8 cellular contexts compared by ENCODE assay signal in the genomic region with DNA sequence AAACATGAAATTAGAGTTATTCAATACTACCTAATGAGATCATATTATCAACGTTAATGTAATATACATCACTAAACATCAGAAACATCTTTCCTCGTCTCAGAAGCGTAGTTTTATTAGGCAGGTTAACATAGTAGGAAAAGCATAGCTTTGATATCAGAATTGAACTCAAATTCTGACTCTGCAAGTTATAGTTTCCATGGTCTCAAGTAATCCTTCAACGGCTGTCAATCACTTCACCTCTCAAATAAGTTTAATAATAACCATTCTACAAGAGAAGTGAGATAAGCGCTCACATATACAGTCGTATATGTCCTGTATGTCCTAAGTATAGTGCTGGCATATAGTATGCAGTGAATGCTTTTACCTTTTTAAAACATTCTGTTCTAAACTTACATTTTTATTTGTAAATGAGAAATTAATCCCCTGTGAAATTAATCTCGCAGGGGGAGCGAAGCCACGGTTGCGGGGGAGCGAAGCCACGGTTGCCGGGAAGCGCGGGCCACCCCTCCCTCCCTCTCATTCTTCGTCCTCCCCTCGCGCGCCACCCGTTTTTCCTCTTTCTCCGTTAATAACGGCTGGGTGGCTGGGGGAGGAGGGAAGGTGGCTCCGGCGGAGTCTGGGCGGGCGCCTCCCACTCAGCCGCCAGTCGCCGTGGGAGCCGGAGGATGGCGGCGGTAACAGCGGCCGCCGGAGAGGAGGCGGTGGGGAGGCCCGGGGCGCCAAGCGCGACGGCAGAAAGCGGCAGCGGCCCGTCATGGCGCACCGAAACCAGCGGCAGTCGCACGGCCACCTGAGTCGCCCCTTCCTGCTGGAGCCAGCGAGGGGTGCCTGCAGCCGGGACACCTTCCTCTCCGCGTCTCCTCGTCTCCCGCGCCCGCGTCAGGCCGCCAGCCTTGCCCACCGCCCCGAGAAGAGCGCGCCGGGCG.
A peak's percentile ranks its signal among the peaks of the same experiment; 100 is the strongest.
DNase-seq lines count a peak whose midpoint lies in the region; TF ChIP-seq lines count a peak whose summit lies in the region.
"Not testable (repeated sequence)": the region's sequence is repeated elsewhere in the genome, so short reads cannot be mapped to it uniquely, and the experiment has no call there.

No MANE protein-coding gene starts in this region.

- H3K27ac Mint-ChIP-seq in activated naive CD8-positive, alpha-beta T cell = not testable (repeated sequence)
- H3K27ac Mint-ChIP-seq in nephron = peak overlapping the region; percentile 87 to 97 (median 92)

- H3K4me1 ChIP-seq in HEK293 (ENCODE audit: control insufficient read depth, insufficient read depth, low read length) = not testable (repeated sequence)

- H3K27ac ChIP-seq in HEK293 (ENCODE audit: extremely low read depth, low read depth, low read length) (peak overlapping the region; percentile 98), temporal lobe (ENCODE audit: low read depth, low read length) (peak overlapping the region; percentile 27)

- not testable (repeated sequence) for H3K36me3 ChIP-seq in HEK293 (ENCODE audit: control insufficient read depth in 2 of 2, insufficient read depth in 1 of 2, low read length in 2 of 2)

- peak overlapping the region; percentile 85 for H3K4me3 Mint-ChIP-seq in activated naive CD8-positive, alpha-beta T cell
- peak overlapping the region; percentile 90 to 97 (median 97) for H3K4me3 Mint-ChIP-seq in nephron

- CTCF ChIA-PET in GM10248 (lab: Yijun Ruan, JAX) = not testable (repeated sequence)
- CTCF ChIA-PET in HEK293 (lab: Yijun Ruan, JAX) = interaction anchor here (0.7 kb wide), 1 partner anchor 383 kb away, joined by 6 read pairs; no protein-coding TSS in a partner anchor

- not testable (repeated sequence) for TF ChIP-seq CTCF in GM10248 (IDR thresholded peaks at IDR 0.05; ENCODE audit: control extremely low read depth, extremely low read depth, low read depth, missing control alignments); HEK293 (tag by site-specific recombination; IDR thresholded peaks at IDR 0.05); nephron (IDR thresholded peaks at IDR 0.05; ENCODE audit: unreplicated experiment in 3 of 3)

- not testable (repeated sequence) for H3K9me3 Mint-ChIP-seq in activated naive CD8-positive, alpha-beta T cell (ENCODE audit: low read depth); nephron

- not testable (repeated sequence) for H3K36me3 Mint-ChIP-seq in activated naive CD8-positive, alpha-beta T cell; nephron (ENCODE audit: low read depth)

- H3K4me3 ChIP-seq in HEK293 (ENCODE audit: low read depth, low read length) = peak overlapping the region; percentile 85

- H3K4me1 Mint-ChIP-seq in activated naive CD8-positive, alpha-beta T cell (ENCODE audit: low read depth); nephron: not testable (repeated sequence)

- POLR2A ChIA-PET in GM10248 (lab: Yijun Ruan, JAX); HEK293 (lab: Yijun Ruan, JAX): not testable (repeated sequence)

- peak; percentile 48 for DNase-seq in GM10248 (ENCODE audit: extremely low spot score)
- peak; percentile 53 for DNase-seq in LHCN-M2 (ENCODE audit: low read depth)
- DNase-seq in SK-N-DZ (ENCODE audit: low spot score) = peak; percentile 56
- DNase-seq in globus pallidus (ENCODE audit: low spot score) = peak; percentile 24

- not testable (repeated sequence) for H3K27me3 Mint-ChIP-seq in activated naive CD8-positive, alpha-beta T cell; nephron (ENCODE audit: low read depth)

- not testable (repeated sequence) for H3K9me3 ChIP-seq in HEK293 (ENCODE audit: control insufficient read depth, insufficient read depth, low read depth, low read length)

TF ChIP-seq in HEK293, 187 proteins besides CTCF, POLR2A, EP300 and RAD21 (continues in another document):
- 0 out of 2 replicates have a peak, but pooled peaks have one; percentile 4 for TF ChIP-seq ZBTB11 (tag by site-specific recombination; conservative IDR thresholded peaks at IDR 0.05; ENCODE audit: low read depth)
- TF ChIP-seq EGR2 (tag by site-specific recombination; IDR thresholded peaks at IDR 0.05; ENCODE audit: low read depth) = 0 out of 2 replicates have a peak, but pooled peaks have one; percentile 20
- TF ChIP-seq SP3 (tag by site-specific recombination; IDR thresholded peaks at IDR 0.05) = 0 out of 2 replicates have a peak, but pooled peaks have one; percentile 19
- peak; percentile 66 for TF ChIP-seq ZBTB26 (tag by site-specific recombination; optimal IDR thresholded peaks at IDR 0.05)
- peak; percentile 70 for TF ChIP-seq ZNF341 (tag by site-specific recombination; IDR thresholded peaks at IDR 0.05; ENCODE audit: low read depth)
- TF ChIP-seq, protein P1, sequence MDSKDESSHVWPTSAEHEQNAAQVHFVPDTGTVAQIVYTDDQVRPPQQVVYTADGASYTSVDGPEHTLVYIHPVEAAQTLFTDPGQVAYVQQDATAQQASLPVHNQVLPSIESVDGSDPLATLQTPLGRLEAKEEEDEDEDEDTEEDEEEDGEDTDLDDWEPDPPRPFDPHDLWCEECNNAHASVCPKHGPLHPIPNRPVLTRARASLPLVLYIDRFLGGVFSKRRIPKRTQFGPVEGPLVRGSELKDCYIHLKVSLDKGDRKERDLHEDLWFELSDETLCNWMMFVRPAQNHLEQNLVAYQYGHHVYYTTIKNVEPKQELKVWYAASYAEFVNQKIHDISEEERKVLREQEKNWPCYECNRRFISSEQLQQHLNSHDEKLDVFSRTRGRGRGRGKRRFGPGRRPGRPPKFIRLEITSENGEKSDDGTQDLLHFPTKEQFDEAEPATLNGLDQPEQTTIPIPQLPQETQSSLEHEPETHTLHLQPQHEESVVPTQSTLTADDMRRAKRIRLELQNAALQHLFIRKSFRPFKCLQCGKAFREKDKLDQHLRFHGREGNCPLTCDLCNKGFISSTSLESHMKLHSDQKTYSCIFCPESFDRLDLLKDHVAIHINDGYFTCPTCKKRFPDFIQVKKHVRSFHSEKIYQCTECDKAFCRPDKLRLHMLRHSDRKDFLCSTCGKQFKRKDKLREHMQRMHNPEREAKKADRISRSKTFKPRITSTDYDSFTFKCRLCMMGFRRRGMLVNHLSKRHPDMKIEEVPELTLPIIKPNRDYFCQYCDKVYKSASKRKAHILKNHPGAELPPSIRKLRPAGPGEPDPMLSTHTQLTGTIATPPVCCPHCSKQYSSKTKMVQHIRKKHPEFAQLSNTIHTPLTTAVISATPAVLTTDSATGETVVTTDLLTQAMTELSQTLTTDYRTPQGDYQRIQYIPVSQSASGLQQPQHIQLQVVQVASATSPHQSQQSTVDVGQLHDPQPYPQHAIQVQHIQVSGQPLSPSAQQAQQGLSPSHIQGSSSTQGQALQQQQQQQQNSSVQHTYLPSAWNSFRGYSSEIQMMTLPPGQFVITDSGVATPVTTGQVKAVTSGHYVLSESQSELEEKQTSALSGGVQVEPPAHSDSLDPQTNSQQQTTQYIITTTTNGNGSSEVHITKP (tag by site-specific recombination; IDR thresholded peaks at IDR 0.05) = peak; percentile 57; the same call in 1 of the 2 replicates
- TF ChIP-seq ZFHX2 (tag by site-specific recombination; conservative IDR thresholded peaks at IDR 0.05) = peak; percentile 37; the same call in 1 of the 2 replicates
- TF ChIP-seq ZBTB20 (tag by site-specific recombination; IDR thresholded peaks at IDR 0.05) = peak; percentile 16; the same call in 1 of the 2 replicates
- TF ChIP-seq ZNF335 (tag by site-specific recombination; conservative IDR thresholded peaks at IDR 0.05) = peak; percentile 43; the same call in 1 of the 2 replicates
- TF ChIP-seq ZNF366 (tag by site-specific recombination; conservative IDR thresholded peaks at IDR 0.05) = peak; percentile 28; the same call in 1 of the 2 replicates
- peak; percentile 48; the same call in 1 of the 2 replicates for TF ChIP-seq GLIS2 (tag by site-specific recombination; IDR thresholded peaks at IDR 0.05)
- 0 out of 2 replicates have a peak, but pooled peaks have one; percentile 13 for TF ChIP-seq IKZF3 (tag by site-specific recombination; IDR thresholded peaks at IDR 0.05)
- peak; percentile 43 for TF ChIP-seq GLIS1 (tag by site-specific recombination; IDR thresholded peaks at IDR 0.05)

Comparison
In these comparisons a context has a peak if more than half of its experiments do, and no peak if none do; other contexts are left out.
1. Peak in every context shown above with its lines: DNase-seq, H3K4me3 ChIP-seq and H3K27ac ChIP-seq.